ENCODE assay signal across 22 cellular contexts in the genomic region with DNA sequence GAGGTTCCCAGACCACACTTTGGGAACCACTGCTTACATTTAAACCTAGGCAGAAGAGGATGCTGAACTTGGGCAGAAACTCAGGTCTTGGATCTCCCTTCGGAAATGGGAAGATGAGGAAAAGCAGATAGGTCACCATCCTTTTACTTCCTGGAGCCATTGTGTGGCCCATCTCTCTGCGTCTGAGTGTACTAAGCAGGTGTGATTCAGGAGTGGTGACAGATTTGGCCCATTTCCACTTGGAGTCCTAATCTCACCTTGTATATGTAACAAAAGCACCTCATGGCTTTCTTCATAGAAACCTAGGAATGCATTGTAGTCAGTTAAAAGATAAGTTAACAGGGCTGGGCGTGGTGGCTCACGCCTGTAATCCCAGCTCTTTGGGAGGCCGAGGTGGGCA.
"Had no signal": no experiment of that assay in that cellular context is flagged by ENCODE, and none has a peak within 500 bp of the region (broad histone marks: within the 10 kb centered on the region; RNA-seq: fewer than 3 reads in every experiment).

No MANE protein-coding gene starts in this region.

- H3K27me3 ChIP-seq: cardiac muscle cell, ovary, right lobe of liver, tibial nerve had no signal

- H3K27ac ChIP-seq: cardiac muscle cell, left ventricle myocardium inferior, ovary, right lobe of liver had no signal

- DNase-seq: activated CD4-positive, alpha-beta T cell treated with anti-CD3 and anti-CD28 coated beads, Interleukin-2, amount 50 U/mL, for 1 hour; activated CD8-positive, alpha-beta T cell treated with anti-CD3 and anti-CD28 coated beads for 36 hours; activated naive CD4-positive, alpha-beta T cell treated with Interleukin-2 at 50 U/mL for 16 hours; activated T-cell treated with anti-CD3 and anti-CD28 coated beads, Interleukin-2, amount 50 U/mL, for 48 hours; anterior cingulate cortex; cortex of kidney; effector memory CD8-positive, alpha-beta T cell; left ventricle myocardium inferior; naive thymus-derived CD4-positive, alpha-beta T cell; ovary; right lobe of liver; stimulated activated CD4-positive, alpha-beta T cell treated with anti-CD3 and anti-CD28 coated beads, Interleukin-12 subunit alpha, Interleukin-12 subunit beta, amount 100 ng/mL, for 4 hours; stimulated activated CD4-positive, alpha-beta T cell treated with anti-CD3 and anti-CD28 coated beads, Interleukin-4, amount 100 ng/mL, for 1 hour; SW 1271; T-helper 17 cell; T1000 had no signal

- H3K36me3 Mint-ChIP-seq: WTC11 had no signal

- H3K36me3 ChIP-seq: cardiac muscle cell, left ventricle myocardium inferior, ovary, right lobe of liver, tibial nerve had no signal

- H3K4me3 ChIP-seq: cardiac muscle cell, left ventricle myocardium inferior, ovary, right lobe of liver, tibial nerve had no signal

- H3K4me3 Mint-ChIP-seq: activated CD8-positive, alpha-beta T cell treated with anti-CD3 and anti-CD28 coated beads for 36 hours; activated naive CD8-positive, alpha-beta T cell; effector memory CD8-positive, alpha-beta T cell; naive thymus-derived CD4-positive, alpha-beta T cell; T-helper 17 cell; WTC11 had no signal

- H3K9me3 Mint-ChIP-seq: activated CD8-positive, alpha-beta T cell treated with anti-CD3 and anti-CD28 coated beads for 36 hours; activated T-helper 2 cell treated with anti-CD3 and anti-CD28 coated beads, Interferon-gamma antibody, Interleukin-2, Interleukin-4, amounts not matched to agents 10 μg/mL and 5 μg/mL and 100 μg/mL, durations not matched to agents 14 hours and 24 hours and 36 hours; effector memory CD8-positive, alpha-beta T cell; naive thymus-derived CD4-positive, alpha-beta T cell had no signal

- H3K27ac Mint-ChIP-seq: activated CD8-positive, alpha-beta T cell treated with anti-CD3 and anti-CD28 coated beads for 36 hours; activated naive CD8-positive, alpha-beta T cell; activated T-helper 2 cell treated with anti-CD3 and anti-CD28 coated beads, Interferon-gamma antibody, Interleukin-2, Interleukin-4, amounts not matched to agents 10 μg/mL and 5 μg/mL and 100 μg/mL, durations not matched to agents 14 hours and 24 hours and 36 hours; effector memory CD8-positive, alpha-beta T cell; naive thymus-derived CD4-positive, alpha-beta T cell; progenitor cell of endocrine pancreas; T-helper 17 cell; WTC11 had no signal

- H3K9me3 ChIP-seq: left ventricle myocardium inferior, ovary, right lobe of liver, tibial nerve had no signal

- ATAC-seq: activated CD8-positive, alpha-beta T cell treated with anti-CD3 and anti-CD28 coated beads for 36 hours; effector memory CD8-positive, alpha-beta T cell; naive thymus-derived CD4-positive, alpha-beta T cell; right lobe of liver; T-helper 17 cell; WTC11 had no signal

- H3K27me3 Mint-ChIP-seq: activated CD8-positive, alpha-beta T cell treated with anti-CD3 and anti-CD28 coated beads for 36 hours; activated naive CD8-positive, alpha-beta T cell; effector memory CD8-positive, alpha-beta T cell; naive thymus-derived CD4-positive, alpha-beta T cell; T-helper 17 cell had no signal
